In the genomic region with DNA sequence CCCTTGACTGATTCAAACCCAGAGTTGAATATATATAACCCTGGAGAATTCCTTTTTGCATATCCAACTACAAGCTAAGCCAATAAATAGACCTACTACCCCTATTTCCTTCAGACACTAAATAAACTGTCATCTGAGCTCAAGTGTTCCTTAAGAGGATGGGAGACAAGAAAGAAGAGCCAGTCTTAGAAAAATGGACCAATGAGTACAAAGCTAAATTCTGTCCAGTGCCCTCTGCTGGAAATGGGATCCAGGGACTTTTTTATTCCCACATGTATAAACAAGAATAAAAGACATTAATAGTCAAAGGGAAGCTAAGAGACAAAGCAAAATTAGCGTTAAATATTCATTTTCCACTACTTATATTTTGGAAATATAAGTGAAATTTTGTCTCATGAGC, we compare ENCODE assay signal across 1 cellular context.
TF ChIP-seq lines count a peak whose summit lies in the region.

No MANE protein-coding gene starts in this region.

TF ChIP-seq in K562, 482 proteins besides CTCF, POLR2A, EP300 and RAD21 (continues in another document):
- no peak for TF ChIP-seq HDAC6 (IDR thresholded peaks at IDR 0.05; ENCODE audit: low read depth, low read length)
- TF ChIP-seq DIDO1 (tag; IDR thresholded peaks at IDR 0.05; ENCODE audit: low read depth) = no peak
- TF ChIP-seq PRDM10 (IDR thresholded peaks at IDR 0.05; ENCODE audit: partially characterized antibody) = no peak
- TF ChIP-seq MCM5 (IDR thresholded peaks at IDR 0.05; ENCODE audit: low read depth) = no peak
- TF ChIP-seq RBFOX2 (IDR thresholded peaks at IDR 0.05; ENCODE audit: low read depth, low read length) = 0 out of 2 replicates have a peak, but pooled peaks have one; percentile 40
- no peak for TF ChIP-seq TAL1 (IDR thresholded peaks at IDR 0.05)
- TF ChIP-seq PCBP1 (IDR thresholded peaks at IDR 0.05; ENCODE audit: low read depth, low read length, poor library complexity, severe bottlenecking) = no peak
- TF ChIP-seq, protein P1, sequence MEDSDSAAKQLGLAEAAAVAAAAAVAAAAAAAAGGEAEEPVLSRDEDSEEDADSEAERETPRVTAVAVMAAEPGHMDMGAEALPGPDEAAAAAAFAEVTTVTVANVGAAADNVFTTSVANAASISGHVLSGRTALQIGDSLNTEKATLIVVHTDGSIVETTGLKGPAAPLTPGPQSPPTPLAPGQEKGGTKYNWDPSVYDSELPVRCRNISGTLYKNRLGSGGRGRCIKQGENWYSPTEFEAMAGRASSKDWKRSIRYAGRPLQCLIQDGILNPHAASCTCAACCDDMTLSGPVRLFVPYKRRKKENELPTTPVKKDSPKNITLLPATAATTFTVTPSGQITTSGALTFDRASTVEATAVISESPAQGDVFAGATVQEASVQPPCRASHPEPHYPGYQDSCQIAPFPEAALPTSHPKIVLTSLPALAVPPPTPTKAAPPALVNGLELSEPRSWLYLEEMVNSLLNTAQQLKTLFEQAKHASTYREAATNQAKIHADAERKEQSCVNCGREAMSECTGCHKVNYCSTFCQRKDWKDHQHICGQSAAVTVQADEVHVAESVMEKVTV (CRISPR knock-in tag; IDR thresholded peaks at IDR 0.05) = peak; percentile 38; the same call in 1 of the 2 replicates
- no peak for TF ChIP-seq ZNF77 (CRISPR knock-in tag; IDR thresholded peaks at IDR 0.05)
- no peak for TF ChIP-seq MECOM (CRISPR knock-in tag; IDR thresholded peaks at IDR 0.05)
- TF ChIP-seq SMAD3 (CRISPR knock-in tag; conservative IDR thresholded peaks at IDR 0.05) = no peak
- no peak for TF ChIP-seq ZNF143 (CRISPR knock-in tag; IDR thresholded peaks at IDR 0.05)
- TF ChIP-seq ZNF551 (CRISPR knock-in tag; IDR thresholded peaks at IDR 0.05) = 0 out of 2 replicates have a peak, but pooled peaks have one; percentile 5
- no peak for TF ChIP-seq ZNF124 (CRISPR knock-in tag; IDR thresholded peaks at IDR 0.05)
- TF ChIP-seq, protein P2, sequence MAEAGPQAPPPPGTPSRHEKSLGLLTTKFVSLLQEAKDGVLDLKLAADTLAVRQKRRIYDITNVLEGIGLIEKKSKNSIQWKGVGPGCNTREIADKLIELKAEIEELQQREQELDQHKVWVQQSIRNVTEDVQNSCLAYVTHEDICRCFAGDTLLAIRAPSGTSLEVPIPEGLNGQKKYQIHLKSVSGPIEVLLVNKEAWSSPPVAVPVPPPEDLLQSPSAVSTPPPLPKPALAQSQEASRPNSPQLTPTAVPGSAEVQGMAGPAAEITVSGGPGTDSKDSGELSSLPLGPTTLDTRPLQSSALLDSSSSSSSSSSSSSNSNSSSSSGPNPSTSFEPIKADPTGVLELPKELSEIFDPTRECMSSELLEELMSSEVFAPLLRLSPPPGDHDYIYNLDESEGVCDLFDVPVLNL (CRISPR knock-in tag; IDR thresholded peaks at IDR 0.05; ENCODE audit: low read depth) = no peak
- TF ChIP-seq ETS2 (tag; IDR thresholded peaks at IDR 0.05; ENCODE audit: borderline replicate concordance, poor library complexity, severe bottlenecking) = no peak
- TF ChIP-seq MAFG (tag; conservative IDR thresholded peaks at IDR 0.05) = no peak
- no peak for TF ChIP-seq ETV6 (IDR thresholded peaks at IDR 0.05; ENCODE audit: borderline replicate concordance in 1 of 2, low read depth in 2 of 2, low read length in 1 of 2)
- TF ChIP-seq ETV6 (CRISPR knock-in tag; IDR thresholded peaks at IDR 0.05; ENCODE audit: borderline replicate concordance) = no peak
- TF ChIP-seq NFIX (CRISPR knock-in tag; IDR thresholded peaks at IDR 0.05; ENCODE audit: low read depth) = no peak
- TF ChIP-seq HDAC1 (IDR thresholded peaks at IDR 0.05) = no peak
- no peak for TF ChIP-seq ZNF134 (CRISPR knock-in tag; conservative IDR thresholded peaks at IDR 0.05)
- TF ChIP-seq BRD4 (IDR thresholded peaks at IDR 0.05) = no peak
- 0 out of 4 replicates have a peak, but pooled peaks of 1 of the 2 experiments have one; percentile 15 for TF ChIP-seq MAZ (CRISPR knock-in tag; conservative IDR thresholded peaks at IDR 0.05 in 1 of 2, IDR thresholded peaks at IDR 0.05 in 1 of 2)
- no peak for TF ChIP-seq COPS2 (conservative IDR thresholded peaks at IDR 0.05)
- TF ChIP-seq ZNF140 (CRISPR knock-in tag; IDR thresholded peaks at IDR 0.05) = no peak
- TF ChIP-seq HOXB6 (CRISPR knock-in tag; IDR thresholded peaks at IDR 0.05; ENCODE audit: borderline replicate concordance) = no peak
- no peak for TF ChIP-seq ZC3H4 (CRISPR knock-in tag; IDR thresholded peaks at IDR 0.05; ENCODE audit: borderline replicate concordance)
- TF ChIP-seq FOS (IDR thresholded peaks at IDR 0.05; ENCODE audit: extremely low read depth, insufficient read length) = no peak
- TF ChIP-seq IFI16 (CRISPR knock-in tag; IDR thresholded peaks at IDR 0.05) = no peak
- TF ChIP-seq GTF2F1 (IDR thresholded peaks at IDR 0.05; ENCODE audit: low read depth, low read length) = no peak
- no peak for TF ChIP-seq MTA2 (IDR thresholded peaks at IDR 0.05; ENCODE audit: low read depth)
- no peak for TF ChIP-seq PHTF2 (CRISPR knock-in tag; IDR thresholded peaks at IDR 0.05)
- 0 out of 2 replicates have a peak, but pooled peaks have one; percentile 57 for TF ChIP-seq ARID3A (IDR thresholded peaks at IDR 0.05; ENCODE audit: borderline replicate concordance, low read depth, low read length)
- no peak for TF ChIP-seq FOXM1 (IDR thresholded peaks at IDR 0.05; ENCODE audit: low read depth)
- TF ChIP-seq FOXM1 (CRISPR knock-in tag; IDR thresholded peaks at IDR 0.05; ENCODE audit: low read depth) = 0 out of 2 replicates have a peak, but pooled peaks have one; percentile 34
- no peak for TF ChIP-seq ZBTB17 (CRISPR knock-in tag; IDR thresholded peaks at IDR 0.05)
- TF ChIP-seq ZNF707 (CRISPR knock-in tag; conservative IDR thresholded peaks at IDR 0.05) = no peak
- TF ChIP-seq ZNF12 (CRISPR knock-in tag; IDR thresholded peaks at IDR 0.05) = no peak
- no peak for TF ChIP-seq ELF2 (CRISPR knock-in tag; IDR thresholded peaks at IDR 0.05)
- no peak for TF ChIP-seq KLF10 (CRISPR knock-in tag; IDR thresholded peaks at IDR 0.05)
- TF ChIP-seq SRSF1 (IDR thresholded peaks at IDR 0.05; ENCODE audit: low read depth, low read length) = no peak
- peak; percentile 37; the same call in 1 of the 2 replicates for TF ChIP-seq POLR2G (IDR thresholded peaks at IDR 0.05; ENCODE audit: low read depth, low read length)
- 0 out of 2 replicates have a peak, but pooled peaks have one; percentile 9 for TF ChIP-seq GATAD2B (IDR thresholded peaks at IDR 0.05; ENCODE audit: borderline replicate concordance)
- TF ChIP-seq PBX2 (CRISPR knock-in tag; IDR thresholded peaks at IDR 0.05; ENCODE audit: low read depth) = no peak
- no peak for TF ChIP-seq PBX2 (tag; conservative IDR thresholded peaks at IDR 0.05; ENCODE audit: low read depth)
- TF ChIP-seq, protein P3, sequence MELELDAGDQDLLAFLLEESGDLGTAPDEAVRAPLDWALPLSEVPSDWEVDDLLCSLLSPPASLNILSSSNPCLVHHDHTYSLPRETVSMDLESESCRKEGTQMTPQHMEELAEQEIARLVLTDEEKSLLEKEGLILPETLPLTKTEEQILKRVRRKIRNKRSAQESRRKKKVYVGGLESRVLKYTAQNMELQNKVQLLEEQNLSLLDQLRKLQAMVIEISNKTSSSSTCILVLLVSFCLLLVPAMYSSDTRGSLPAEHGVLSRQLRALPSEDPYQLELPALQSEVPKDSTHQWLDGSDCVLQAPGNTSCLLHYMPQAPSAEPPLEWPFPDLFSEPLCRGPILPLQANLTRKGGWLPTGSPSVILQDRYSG (tag; conservative IDR thresholded peaks at IDR 0.05; ENCODE audit: low read depth) = no peak
- no peak for TF ChIP-seq ZNF239 (CRISPR knock-in tag; IDR thresholded peaks at IDR 0.05)
- TF ChIP-seq ZNF586 (CRISPR knock-in tag; conservative IDR thresholded peaks at IDR 0.05) = no peak
